In the genomic region with DNA sequence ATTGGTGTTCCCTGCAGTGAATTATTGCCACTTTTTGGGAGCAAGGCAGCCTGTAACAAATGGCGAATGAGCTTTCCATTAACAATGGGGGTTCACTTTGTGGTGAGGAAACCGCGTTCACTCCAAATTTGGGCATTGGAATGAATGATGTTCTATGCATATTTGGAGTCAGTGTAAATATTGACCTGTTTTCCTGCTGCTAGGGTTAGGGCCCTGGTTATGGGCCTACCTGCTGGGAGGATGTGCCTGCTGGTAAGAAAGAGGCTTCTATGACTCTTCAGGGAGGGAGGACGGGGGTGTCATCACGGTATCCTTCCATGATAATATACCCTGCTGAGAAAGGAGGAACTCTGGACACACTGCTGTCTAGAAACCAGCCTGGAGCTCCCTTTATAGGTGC, we compare ENCODE assay signal across 2 cellular contexts.
A peak's percentile ranks its signal among the peaks of the same experiment; 100 is the strongest.
TF ChIP-seq lines count a peak whose summit lies in the region.

No MANE protein-coding gene starts in this region.

TF ChIP-seq in A549, 52 proteins besides CTCF, POLR2A, EP300 and RAD21:
- TF ChIP-seq ELK1 (IDR thresholded peaks at IDR 0.05; ENCODE audit: low read depth, low read length) (no peak), HES2 (IDR thresholded peaks at IDR 0.05) (no peak), SMC3 (IDR thresholded peaks at IDR 0.05) (no peak), ZSCAN20 (CRISPR knock-in tag; IDR thresholded peaks at IDR 0.05) (no peak), CEBPB (IDR thresholded peaks at IDR 0.05) (no peak), MAZ (IDR thresholded peaks at IDR 0.05; ENCODE audit: borderline replicate concordance, low read depth, low read length) (no peak), CHD2 (IDR thresholded peaks at IDR 0.05; ENCODE audit: low read length, partially characterized antibody) (no peak), POLR2AphosphoS2 (conservative IDR thresholded peaks at IDR 0.05; ENCODE audit: low read length) (no peak), HDAC2 (IDR thresholded peaks at IDR 0.05) (no peak), BCL3 (IDR thresholded peaks at IDR 0.05) (no peak), FOSL2 (IDR thresholded peaks at IDR 0.05) (no peak), FOSL2 (CRISPR knock-in tag; IDR thresholded peaks at IDR 0.05) (no peak), USF2 (IDR thresholded peaks at IDR 0.05) (no peak), TP53 (CRISPR knock-in tag; IDR thresholded peaks at IDR 0.05) (no peak), ZFP36 (IDR thresholded peaks at IDR 0.05; ENCODE audit: borderline replicate concordance, partially characterized antibody) (no peak), RARB (CRISPR knock-in tag; IDR thresholded peaks at IDR 0.05) (no peak), JUN (IDR thresholded peaks at IDR 0.05) (no peak), MYC (IDR thresholded peaks at IDR 0.05; ENCODE audit: borderline replicate concordance, low read length) (no peak), KDM1A (IDR thresholded peaks at IDR 0.05; ENCODE audit: low read depth) (no peak), HOXB5 (CRISPR knock-in tag; IDR thresholded peaks at IDR 0.05) (no peak)

TF ChIP-seq in H1, 55 proteins besides CTCF, POLR2A, EP300 and RAD21:
- TF ChIP-seq SRF (IDR thresholded peaks at IDR 0.05; ENCODE audit: low read depth, low read length) (peak; percentile 89), HDAC6 (IDR thresholded peaks at IDR 0.05; ENCODE audit: low read depth, low read length) (no peak)
